17 cellular contexts compared by ENCODE assay signal in genomic region chr13:41267106-41267505, GRCh38.
"Had no signal": no experiment of that assay in that cellular context is flagged by ENCODE, and none has a peak within 500 bp of the region (broad histone marks: within the 10 kb centered on the region; RNA-seq: fewer than 3 reads in every experiment).

No MANE protein-coding gene starts in this region.

- DNase-seq: activated CD4-positive, CD25-positive, alpha-beta regulatory T cell treated with anti-CD3 and anti-CD28 coated beads, Interleukin-2, amount 50 U/mL, for 72 hours; activated effector memory CD4-positive, alpha-beta T cell treated with Interleukin-2 at 50 U/mL for 16 hours; activated T-cell treated with anti-CD3 and anti-CD28 coated beads, Interleukin-2, amount 50 U/mL, for 24 hours; anterior cingulate cortex; esophagus squamous epithelium; foreskin melanocyte; left cardiac atrium; lower lobe of right lung; ovary; spleen; stomach; testis; upper lobe of left lung had no signal

- H3K4me3 ChIP-seq: cardiac muscle cell, esophagus squamous epithelium, lower lobe of right lung, ovary, spleen, stomach, testis, upper lobe of left lung had no signal

- ATAC-seq: activated naive CD4-positive, alpha-beta T cell treated with anti-CD3 and anti-CD28 coated beads, Interleukin-2, amount 50 U/mL, for 72 hours; left cardiac atrium; lower lobe of right lung; sciatic nerve had no signal

- H3K27me3 ChIP-seq: cardiac muscle cell, esophagus squamous epithelium, ovary, spleen, stomach, testis, upper lobe of left lung had no signal

- H3K27me3 Mint-ChIP-seq: activated T-cell treated with anti-CD3 and anti-CD28 coated beads, Interleukin-2, amount 50 U/mL, for 24 hours had no signal

- H3K36me3 ChIP-seq: cardiac muscle cell, esophagus squamous epithelium, lower lobe of right lung, ovary, spleen, stomach, upper lobe of left lung had no signal

- H3K27ac Mint-ChIP-seq: activated naive CD4-positive, alpha-beta T cell treated with anti-CD3 and anti-CD28 coated beads, Interleukin-2, amount 50 U/mL, for 72 hours; activated T-cell treated with anti-CD3 and anti-CD28 coated beads, Interleukin-2, amount 50 U/mL, for 24 hours; mesothelial cell of epicardium had no signal

- H3K9me3 ChIP-seq: testis had no signal

- H3K4me3 Mint-ChIP-seq: activated T-cell treated with anti-CD3 and anti-CD28 coated beads, Interleukin-2, amount 50 U/mL, for 24 hours; mesothelial cell of epicardium had no signal

- H3K27ac ChIP-seq: cardiac muscle cell, esophagus squamous epithelium, lower lobe of right lung, ovary, spleen, stomach, testis, upper lobe of left lung had no signal
